Comparison of ENCODE assay signal across 14 cellular contexts in the genomic region with DNA sequence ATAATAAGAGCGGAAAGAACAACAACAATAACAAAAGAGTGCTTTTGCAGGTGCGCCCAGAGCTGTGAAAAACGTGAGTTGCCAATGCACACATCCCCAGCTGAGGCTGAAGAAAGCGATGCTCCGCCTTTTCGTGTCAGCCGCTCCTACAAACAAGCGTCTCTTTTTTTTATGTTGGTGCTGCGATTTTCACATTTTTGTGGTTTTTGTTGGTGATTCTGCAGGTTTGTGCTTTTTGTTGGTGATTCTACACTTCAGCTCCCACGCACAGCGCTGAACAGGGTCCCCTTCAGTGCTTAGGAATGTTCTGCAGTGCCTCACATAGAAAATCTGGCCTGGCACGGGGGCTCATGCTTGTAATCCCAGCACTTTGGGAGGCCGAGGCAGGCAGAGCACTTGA. TPM values are rescaled to one million over a fixed set of nuclear protein-coding genes. Genes with fewer than 3 reads are reported as not detected.
DNase-seq lines count a peak whose midpoint lies in the region; ATAC-seq and TF ChIP-seq lines count a peak whose summit lies in the region.
"Had no signal": no experiment of that assay in that cellular context is flagged by ENCODE, and none has a peak within 500 bp of the region (broad histone marks: within the 10 kb centered on the region; RNA-seq: fewer than 3 reads in every experiment).

No MANE protein-coding gene starts in this region.

- H3K9ac ChIP-seq in BLaER1 treated with 17β-estradiol and CSF1 and Interleukin-3, amounts not matched to agents 10 nM and 100 nM, result no peak overlapping the region; a peak in 1 of 22 replicates

- no peak overlapping the region for H3K4me3 ChIP-seq in BLaER1 treated with 17β-estradiol and CSF1 and Interleukin-3, amounts not matched to agents 10 nM and 100 nM
- no peak overlapping the region for H3K4me3 ChIP-seq in MG63
- no peak overlapping the region for H3K4me3 ChIP-seq in aorta (ENCODE audit: low read length in 2 of 2)
- no peak overlapping the region for H3K4me3 ChIP-seq in testis
- H3K4me3 ChIP-seq in lower lobe of right lung, result no peak overlapping the region
- H3K4me3 ChIP-seq: dorsolateral prefrontal cortex had no signal

- H3K9me3 ChIP-seq in BLaER1 treated with 17β-estradiol and CSF1 and Interleukin-3, amounts not matched to agents 10 nM and 100 nM (replicated peaks in 1 of 11), result no peaks in the 10 kb centered on the region
- H3K9me3 ChIP-seq in MG63 (no peaks in the 10 kb centered on the region), aorta (ENCODE audit: control insufficient read depth, low read length) (no peaks in the 10 kb centered on the region), testis (no peaks in the 10 kb centered on the region), lower lobe of right lung (no peaks in the 10 kb centered on the region)

- H3K36me3 ChIP-seq in BLaER1 treated with 17β-estradiol and CSF1 and Interleukin-3, amounts not matched to agents 10 nM and 100 nM, result no peaks in the 10 kb centered on the region
- H3K36me3 ChIP-seq in MG63 (no peaks in the 10 kb centered on the region), aorta (ENCODE audit: control insufficient read depth in 1 of 2, insufficient read depth in 2 of 2, low read length in 1 of 2) (no peaks in the 10 kb centered on the region), testis (ENCODE audit: low read depth, missing control alignments) (no peaks in the 10 kb centered on the region), lower lobe of right lung (no peaks in the 10 kb centered on the region)

- intact Hi-C loops in aorta (cut with DNase I), result no loop called here
- intact Hi-C loops in testis (cut with DNase I; ENCODE audit: low total_unique reads), result no loop called here
- intact Hi-C loops in lower lobe of right lung (cut with DNase I), result no loop called here

- ATAC-seq in aorta (ENCODE audit: low FRiP score) (no peak), lower lobe of right lung (no peak), GM19467 (IDR thresholded peaks at IDR 0.05; ENCODE audit: unreplicated experiment) (no peak)
- ATAC-seq: activated CD4-positive, CD25-positive, alpha-beta regulatory T cell treated with anti-CD3 and anti-CD28 coated beads, Interleukin-2, amount 50 U/mL, for 24 hours; stimulated activated memory B cell treated with anti-CD40 and anti-IgM and Interleukin-4, amounts not matched to agents 10 μg/mL and 1 μg/mL and 100 μg/mL, for 72 hours had no signal

- no peak overlapping the region for H3K27ac ChIP-seq in BLaER1 treated with 17β-estradiol and CSF1 and Interleukin-3, amounts not matched to agents 10 nM and 100 nM
- no peak overlapping the region for H3K27ac ChIP-seq in aorta (ENCODE audit: low read depth in 1 of 2, low read length in 2 of 2)
- no peak overlapping the region for H3K27ac ChIP-seq in testis
- no peak overlapping the region for H3K27ac ChIP-seq in lower lobe of right lung
- H3K27ac ChIP-seq: dorsolateral prefrontal cortex had no signal

- no peak for TF ChIP-seq POLR2A in testis (IDR thresholded peaks at IDR 0.05)

- no peaks in the 10 kb centered on the region for H3K27me3 ChIP-seq in BLaER1 treated with 17β-estradiol and CSF1 and Interleukin-3, amounts not matched to agents 10 nM and 100 nM
- no peaks in the 10 kb centered on the region for H3K27me3 ChIP-seq in MG63
- H3K27me3 ChIP-seq in aorta (ENCODE audit: control insufficient read depth in 1 of 2, insufficient read depth in 2 of 2, low read length in 1 of 2), result no peaks in the 10 kb centered on the region
- H3K27me3 ChIP-seq in testis, result no peaks in the 10 kb centered on the region
- peaks cover 7% of the 10 kb centered on the region for H3K27me3 ChIP-seq in lower lobe of right lung (ENCODE audit: low read depth)

- 50 to 51% methylated on average over 13 of the region's 13 CpGs for WGBS in aorta, 2 donors
- WGBS in testis, 2 donors, result 55 to 65% methylated on average over 13 of the region's 13 CpGs

- peaks cover 38 to 60% (median 57%) of the 10 kb centered on the region in 10 experiments for H3K4me1 ChIP-seq in BLaER1 treated with 17β-estradiol and CSF1 and Interleukin-3, amounts not matched to agents 10 nM and 100 nM
- H3K4me1 ChIP-seq in aorta (ENCODE audit: control insufficient read depth in 1 of 2, insufficient read depth in 2 of 2, low read length in 2 of 2) (no peaks in the 10 kb centered on the region), testis (no peaks in the 10 kb centered on the region), lower lobe of right lung (peaks cover 15% of the 10 kb centered on the region)

- H3K4me2 ChIP-seq in BLaER1 treated with 17β-estradiol and CSF1 and Interleukin-3, amounts not matched to agents 10 nM and 100 nM, result peak overlapping the region in 10 of 11 experiments; percentile 4 to 60 (median 38); a peak in 18 of 22 replicates

- no peaks in the 10 kb centered on the region for H4K20me1 ChIP-seq in BLaER1 treated with 17β-estradiol and CSF1 and Interleukin-3, amounts not matched to agents 10 nM and 100 nM

- TF ChIP-seq CTCF in testis (IDR thresholded peaks at IDR 0.05) (no peak), lower lobe of right lung (IDR thresholded peaks at IDR 0.05) (no peak)

- DNase-seq in MG63 (peak; percentile 81), epidermal melanocyte (ENCODE audit: insufficient read length, low spot score) (peak; percentile 53), non-pigmented ciliary epithelial cell (ENCODE audit: low read depth) (peak; percentile 83), aorta (no peak), testis (no peak), lower lobe of right lung (no peak)
- DNase-seq: activated effector memory CD4-positive, alpha-beta T cell treated with anti-CD3 and anti-CD28 coated beads, Interleukin-2, amount 50 U/mL, for 16 hours; dorsolateral prefrontal cortex had no signal

RNA-seq across cellular contexts. Expression of a gene that starts 7.3 kb away (rescaled TPM):
- 0.43 TPM in 1 of 2 replicates, not detected in the other for total RNA-seq in MG63 (2014; rRNA removed; shearing (Covaris generic); ENCODE audit: low replicate concordance)
- under 1 TPM in 1 of 2 donors, not detected in 1; 0.48 TPM for total RNA-seq in aorta
- not detected for polyA plus RNA-seq in aorta
- under 1 TPM; 0.39 to 0.81 TPM for total RNA-seq in testis
- polyA plus RNA-seq in testis (ENCODE audit: insufficient read depth, low read depth, low replicate concordance), result 0.34 TPM
- total RNA-seq in lower lobe of right lung, result 0.80 TPM
- total RNA-seq: CD8-positive, alpha-beta memory T cell had no signal
- polyA plus RNA-seq: CD8-positive, alpha-beta memory T cell had no signal

RNA-seq across cellular contexts. Expression of a gene that starts 15.7 kb away (rescaled TPM):
- 0.20 TPM in 1 of 2 replicates, not detected in the other for total RNA-seq in MG63 (2014; rRNA removed; shearing (Covaris generic); ENCODE audit: low replicate concordance)
- total RNA-seq in aorta, result not detected
- not detected for polyA plus RNA-seq in aorta
- total RNA-seq in testis, result under 1 TPM; 0.87 to 0.99 TPM
- polyA plus RNA-seq in testis (ENCODE audit: insufficient read depth, low read depth, low replicate concordance), result 1.3 TPM
- total RNA-seq in lower lobe of right lung, result not detected
- total RNA-seq: CD8-positive, alpha-beta memory T cell; dorsolateral prefrontal cortex; NCI-H460 had no signal
- polyA plus RNA-seq: CD8-positive, alpha-beta memory T cell had no signal

RNA-seq across cellular contexts. Expression of a gene that starts 28.0 kb away (rescaled TPM):
- 7.2 and 8.6 TPM in 2 replicates for total RNA-seq in MG63 (2014; rRNA removed; shearing (Covaris generic); ENCODE audit: low replicate concordance)
- total RNA-seq in aorta (10 to 100 TPM; 12.9 to 13.1 TPM), testis (1 to 10 TPM; 4.0 to 7.2 TPM), lower lobe of right lung (12.7 TPM)
- polyA plus RNA-seq in aorta (10 to 100 TPM in 1 of 2 donors, under 1 TPM in 1; 0.63 to 12.6 TPM), testis (ENCODE audit: insufficient read depth, low read depth, low replicate concordance) (4.3 TPM)

RNA-seq across cellular contexts. Expression of a gene that starts 46.7 kb away (rescaled TPM):
- 2.9 and 4.0 TPM in 2 replicates for total RNA-seq in MG63 (2014; rRNA removed; shearing (Covaris generic); ENCODE audit: low replicate concordance)
- total RNA-seq in aorta (10 to 100 TPM; 12.7 to 13.2 TPM), testis (10 to 100 TPM; 16.5 to 17.4 TPM), lower lobe of right lung (14.3 TPM)
- polyA plus RNA-seq in aorta (10 to 100 TPM in 1 of 2 donors, 1 to 10 TPM in 1; 2.8 to 12.6 TPM), testis (ENCODE audit: insufficient read depth, low read depth, low replicate concordance) (8.5 TPM)

RNA-seq across cellular contexts. Expression of a gene that starts 47.5 kb away (rescaled TPM):
- 7.9 and 22.4 TPM in 2 replicates for total RNA-seq in MG63 (2014; rRNA removed; shearing (Covaris generic); ENCODE audit: low replicate concordance)
- total RNA-seq in aorta (10 to 100 TPM; 13.2 to 17.3 TPM), testis (10 to 100 TPM; 25.0 to 29.4 TPM), lower lobe of right lung (33.4 TPM)
- polyA plus RNA-seq in aorta (10 to 100 TPM; 13.4 to 38.8 TPM), testis (ENCODE audit: insufficient read depth, low read depth, low replicate concordance) (8.5 TPM)

Comparison
In these comparisons a context has a peak if more than half of its experiments do, and no peak if none do; other contexts are left out.
1. DNase-seq: peak in MG63 (single experiment), epidermal melanocyte (single experiment) and non-pigmented ciliary epithelial cell (single experiment); none in aorta (0 of 2), testis (single experiment) and lower lobe of right lung (single experiment).